1 cellular context compared by ENCODE assay signal in genomic region chr11:2173150-2173693, GRCh38.
TF ChIP-seq lines count a peak whose summit lies in the region.

No MANE protein-coding gene starts in this region.

TF ChIP-seq in K562, 482 proteins besides CTCF, POLR2A, EP300 and RAD21:
- TF ChIP-seq NRF1 (conservative IDR thresholded peaks at IDR 0.05 in 1 of 2, IDR thresholded peaks at IDR 0.05 in 1 of 2) (no peak), MCM3 (IDR thresholded peaks at IDR 0.05) (no peak), GTF2A2 (tag; IDR thresholded peaks at IDR 0.05) (no peak), TAF7 (tag; IDR thresholded peaks at IDR 0.05) (no peak), NR2C1 (IDR thresholded peaks at IDR 0.05) (no peak), NR2C1 (tag; IDR thresholded peaks at IDR 0.05) (no peak)
TF ChIP-seq in K562: peak in this region for 0.
